ENCODE assay signal across 23 cellular contexts in genomic region chr11:69270929-69271328, GRCh38. TPM values are rescaled to one million over a fixed set of nuclear protein-coding genes. Genes with fewer than 3 reads are reported as not detected.
A peak's percentile ranks its signal among the peaks of the same experiment; 100 is the strongest.
DNase-seq lines count a peak whose midpoint lies in the region; TF ChIP-seq lines count a peak whose summit lies in the region.
"Had no signal": no experiment of that assay in that cellular context is flagged by ENCODE, and none has a peak within 500 bp of the region (broad histone marks: within the 10 kb centered on the region; RNA-seq: fewer than 3 reads in every experiment).

No MANE protein-coding gene starts in this region.

- no peak for DNase-seq in BE2C
- peak; percentile 24 for DNase-seq in HK-2 (ENCODE audit: unreplicated experiment)
- DNase-seq in RPMI7951 (ENCODE audit: low read depth) = peak; percentile 17
- peak; percentile 70 for DNase-seq in kidney tubule cell (ENCODE audit: low spot score)
- no peak for DNase-seq in SHP77 treated with DMSO at 0.1 percent for 48 hours (lab: John Stamatoyannopoulos, UW)
- no peak for DNase-seq in cerebellar cortex (ENCODE audit: low spot score)
- no peak for DNase-seq in pons (ENCODE audit: low spot score)
- DNase-seq: CD8-positive, alpha-beta T cell; DND-41; H7; HFFc6; IMR-90; Karpas-422; MG63; NCI-H1048; NCI-H1436; NCI-H1930; NCI-H446 treated with DMSO at 0.1 percent for 48 hours; NCI-H748 treated with DMSO at 0.1 percent for 48 hours; NK-92 treated with Interleukin-12 subunit alpha and Interleukin-12 subunit beta, amount 100 ng/mL, for 24 hours; RPMI8226 had no signal

- no peaks in the 10 kb centered on the region for H3K27me3 ChIP-seq in BE2C
- H3K27me3 ChIP-seq: BLaER1 treated with 17β-estradiol and CSF1 and Interleukin-3, amounts not matched to agents 10 nM and 100 nM; MG63 had no signal

- 0 out of 2 replicates have a peak, but pooled peaks have one; percentile 8 for TF ChIP-seq CTCF in BE2C (IDR thresholded peaks at IDR 0.05; ENCODE audit: low read depth, low read length)

- no peak overlapping the region for H3K4me3 ChIP-seq in BE2C (ENCODE audit: low read depth, low read length)
- H3K4me3 ChIP-seq: A549; BLaER1 treated with 17β-estradiol and CSF1 and Interleukin-3, amounts not matched to agents 10 nM and 100 nM; MG63 had no signal

- H3K4me1 ChIP-seq in BE2C = no peaks in the 10 kb centered on the region; the same call in 1 of the 2 replicates

- no peaks in the 10 kb centered on the region for H3K9me3 ChIP-seq in BE2C
- H3K9me3 ChIP-seq: A549; BLaER1 treated with 17β-estradiol and CSF1 and Interleukin-3, amounts not matched to agents 10 nM and 100 nM; MG63 had no signal

- no peaks in the 10 kb centered on the region for H3K36me3 ChIP-seq in BE2C
- H3K36me3 ChIP-seq: BLaER1 treated with 17β-estradiol and CSF1 and Interleukin-3, amounts not matched to agents 10 nM and 100 nM; MG63 had no signal

RNA-seq across cellular contexts. Expression of gene MYEOV, which starts 23.0 kb away (rescaled TPM):
- 2.7 TPM for polyA plus RNA-seq in BE2C (2012; ENCODE audit: insufficient read depth, insufficient read length, low read depth)
- total RNA-seq in RPMI7951 (2014; rRNA removed; shearing (Covaris generic)) = 8.3 and 9.5 TPM in 2 replicates

Comparison
In these comparisons a context has a peak if more than half of its experiments do, and no peak if none do; other contexts are left out.
1. DNase-seq: peak in HK-2 (single experiment), RPMI7951 (single experiment) and kidney tubule cell (single experiment); none in BE2C (single experiment), SHP77 treated with DMSO at 0.1 percent for 48 hours (single experiment), cerebellar cortex (single experiment) and pons (single experiment).